ENCODE assay signal across 8 cellular contexts in genomic region chr5:74576941-74577456, GRCh38.
DNase-seq lines count a peak whose midpoint lies in the region; ATAC-seq and TF ChIP-seq lines count a peak whose summit lies in the region.

No MANE protein-coding gene starts in this region.

- TF ChIP-seq EP300 in suprapubic skin (IDR thresholded peaks at IDR 0.05) = no peak

- ATAC-seq in HG02885 (IDR thresholded peaks at IDR 0.05; ENCODE audit: poor library complexity, unreplicated experiment) (peak; percentile 68), HG03571 (IDR thresholded peaks at IDR 0.05; ENCODE audit: unreplicated experiment) (no peak)

- DNase-seq in activated naive CD4-positive, alpha-beta T cell treated with anti-CD3 and anti-CD28 coated beads, Interleukin-2, amount 10 ng/mL, durations not matched to agents 7 days and 5 days = peak; percentile 31
- no peak for DNase-seq in activated naive CD4-positive, alpha-beta T cell (lab: John Stamatoyannopoulos, UW)
- DNase-seq in left ventricle myocardium inferior = no peak
- DNase-seq in suprapubic skin (ENCODE audit: low spot score in 2 of 2) = no peak
- no peak for DNase-seq in activated CD8-positive, alpha-beta memory T cell treated with anti-CD3 and anti-CD28 coated beads for 24 hours

- H3K27ac ChIP-seq in left ventricle myocardium inferior (replicated peaks) = peak overlapping the region; percentile 86
- H3K27ac ChIP-seq in suprapubic skin = peak overlapping the region; percentile 17

- peaks cover 3% of the 10 kb centered on the region for H3K36me3 Mint-ChIP-seq in activated naive CD4-positive, alpha-beta T cell treated with anti-CD3 and anti-CD28 coated beads, Interleukin-2, amount 10 ng/mL, durations not matched to agents 7 days and 5 days
- no peaks in the 10 kb centered on the region for H3K36me3 Mint-ChIP-seq in T-helper 1 cell treated with Interleukin-12 subunit alpha and Interleukin-12 subunit beta and Interleukin-4 antibody, amounts not matched to agents 30 μg/mL and 1 μg/mL, for 36 hours (ENCODE audit: low read depth)

- intact Hi-C loops in left ventricle myocardium inferior (cut with micrococcal nuclease) = no loop called here

- TF ChIP-seq CTCF in left ventricle myocardium inferior (IDR thresholded peaks at IDR 0.05; ENCODE audit: borderline replicate concordance) (no peak), suprapubic skin (IDR thresholded peaks at IDR 0.05) (no peak)

- H3K4me3 ChIP-seq in left ventricle myocardium inferior = peak overlapping the region; percentile 25
- H3K4me3 ChIP-seq in suprapubic skin = peak overlapping the region; percentile 6

- peaks cover 7% of the 10 kb centered on the region for H3K27me3 Mint-ChIP-seq in activated naive CD4-positive, alpha-beta T cell treated with anti-CD3 and anti-CD28 coated beads, Interleukin-2, amount 10 ng/mL, durations not matched to agents 7 days and 5 days
- no peaks in the 10 kb centered on the region for H3K27me3 Mint-ChIP-seq in T-helper 1 cell treated with Interleukin-12 subunit alpha and Interleukin-12 subunit beta and Interleukin-4 antibody, amounts not matched to agents 30 μg/mL and 1 μg/mL, for 36 hours (ENCODE audit: low read depth)

- TF ChIP-seq POLR2A in suprapubic skin (IDR thresholded peaks at IDR 0.05) = no peak

- H3K27me3 ChIP-seq in left ventricle myocardium inferior (ENCODE audit: low read depth) (no peaks in the 10 kb centered on the region), suprapubic skin (no peaks in the 10 kb centered on the region)

- H3K9me3 ChIP-seq in left ventricle myocardium inferior (replicated peaks) (no peaks in the 10 kb centered on the region), suprapubic skin (no peaks in the 10 kb centered on the region)

- H3K9me3 Mint-ChIP-seq in activated naive CD4-positive, alpha-beta T cell treated with anti-CD3 and anti-CD28 coated beads, Interleukin-2, amount 10 ng/mL, durations not matched to agents 7 days and 5 days = peaks cover 1% of the 10 kb centered on the region
- no peaks in the 10 kb centered on the region for H3K9me3 Mint-ChIP-seq in T-helper 1 cell treated with Interleukin-12 subunit alpha and Interleukin-12 subunit beta and Interleukin-4 antibody, amounts not matched to agents 30 μg/mL and 1 μg/mL, for 36 hours

- H3K4me1 Mint-ChIP-seq in activated naive CD4-positive, alpha-beta T cell treated with anti-CD3 and anti-CD28 coated beads, Interleukin-2, amount 10 ng/mL, durations not matched to agents 7 days and 5 days = peaks cover 37% of the 10 kb centered on the region
- peaks cover 37% of the 10 kb centered on the region for H3K4me1 Mint-ChIP-seq in T-helper 1 cell treated with Interleukin-12 subunit alpha and Interleukin-12 subunit beta and Interleukin-4 antibody, amounts not matched to agents 30 μg/mL and 1 μg/mL, for 36 hours (ENCODE audit: low read depth)

- H3K36me3 ChIP-seq in left ventricle myocardium inferior (no peaks in the 10 kb centered on the region), suprapubic skin (no peaks in the 10 kb centered on the region)

- peak overlapping the region; percentile 33 for H3K4me3 Mint-ChIP-seq in activated naive CD4-positive, alpha-beta T cell treated with anti-CD3 and anti-CD28 coated beads, Interleukin-2, amount 10 ng/mL, durations not matched to agents 7 days and 5 days
- H3K4me3 Mint-ChIP-seq in T-helper 1 cell treated with Interleukin-12 subunit alpha and Interleukin-12 subunit beta and Interleukin-4 antibody, amounts not matched to agents 30 μg/mL and 1 μg/mL, for 36 hours = peak overlapping the region; percentile 33

- WGBS in suprapubic skin = 46% methylated on average over 6 of the region's 6 CpGs

- H3K4me1 ChIP-seq in left ventricle myocardium inferior = peaks cover 21% of the 10 kb centered on the region
- H3K4me1 ChIP-seq in suprapubic skin = peaks cover 21% of the 10 kb centered on the region

- CTCF ChIA-PET in activated naive CD4-positive, alpha-beta T cell treated with anti-CD3 and anti-CD28 coated beads, Interleukin-2, amount 10 ng/mL, durations not matched to agents 7 days and 5 days (lab: Charles Lee) = interaction anchor here (0.7 to 0.9 kb wide), 2 partner anchors 64 to 66 kb away, joined by 3 to 4 read pairs; partner anchors contain the start of gene ENC1

- peak overlapping the region; percentile 89 for H3K27ac Mint-ChIP-seq in activated naive CD4-positive, alpha-beta T cell treated with anti-CD3 and anti-CD28 coated beads, Interleukin-2, amount 10 ng/mL, durations not matched to agents 7 days and 5 days
- H3K27ac Mint-ChIP-seq in T-helper 1 cell treated with Interleukin-12 subunit alpha and Interleukin-12 subunit beta and Interleukin-4 antibody, amounts not matched to agents 30 μg/mL and 1 μg/mL, for 36 hours = peak overlapping the region; percentile 65
